ENCODE assay signal across 7 cellular contexts in the genomic region with DNA sequence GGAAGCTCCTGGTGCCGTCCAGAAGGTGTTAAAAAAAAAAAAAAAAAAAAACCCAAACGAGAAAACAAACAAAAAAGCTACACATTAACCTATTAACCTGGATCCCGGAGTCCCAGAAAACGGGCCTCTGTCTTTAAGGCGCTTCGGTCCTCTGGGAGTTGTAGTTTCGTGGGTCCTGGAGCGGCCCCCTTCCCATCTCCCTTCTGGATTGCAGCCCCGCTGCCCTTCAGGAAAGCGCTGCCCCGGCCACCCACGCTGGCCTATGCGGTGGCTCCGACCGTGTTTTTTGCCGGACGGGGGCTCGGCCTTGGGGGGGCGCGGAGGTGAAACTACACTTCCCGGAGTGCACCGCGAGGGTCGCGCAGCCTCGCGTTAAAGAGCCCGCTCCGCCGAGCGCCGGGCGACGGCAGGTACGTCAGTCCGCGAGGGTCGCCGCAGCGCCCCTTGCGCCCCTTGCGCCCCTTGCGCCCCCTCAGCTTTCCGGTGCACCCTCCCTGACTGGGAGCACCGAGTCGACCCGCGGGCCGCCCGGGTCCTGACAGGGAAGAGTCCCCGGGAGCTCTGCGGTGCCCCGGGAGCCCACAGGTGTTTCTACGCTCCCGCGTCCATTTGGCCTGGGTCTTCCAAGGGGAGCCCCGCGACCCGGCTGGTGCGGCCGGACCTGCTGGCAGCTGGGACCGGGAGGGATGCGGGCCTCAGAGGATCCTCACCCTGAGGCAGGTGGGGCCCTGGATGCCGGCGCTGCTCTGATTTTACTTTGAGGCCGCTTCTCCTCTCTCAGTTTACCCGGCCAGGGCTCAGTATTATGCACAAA. TPM values are rescaled to one million over a fixed set of nuclear protein-coding genes. Genes with fewer than 3 reads are reported as not detected.
DNase-seq lines count a peak whose midpoint lies in the region; ATAC-seq, FAIRE-seq and TF ChIP-seq lines count a peak whose summit lies in the region.

A gene (plus strand): TSS at position 375 of the 814 bp plus-strand sequence. CDS start 8,596 bp downstream, outside the sequence.

- peak; percentile 25; the same call in 1 of the 2 replicates for TF ChIP-seq CTCF in WERI-Rb-1 (IDR thresholded peaks at IDR 0.05; ENCODE audit: low read depth, low read length)
- no peak for TF ChIP-seq CTCF in bronchial epithelial cell (IDR thresholded peaks at IDR 0.05; ENCODE audit: insufficient read depth, low read length, severe bottlenecking)

- H3K36me3 ChIP-seq in WERI-Rb-1, result no peaks in the 10 kb centered on the region
- H3K36me3 ChIP-seq in bronchial epithelial cell (ENCODE audit: control insufficient read depth, insufficient read depth, low read length), result no peaks in the 10 kb centered on the region

- FAIRE-seq in bronchial epithelial cell (lab: Jason Lieb, UNC) (no peak), islet of Langerhans (lab: Jason Lieb, UNC) (peak; percentile 96)

- H3K4me3 ChIP-seq in WERI-Rb-1 (ENCODE audit: low read depth, low read length), result peak within 1 kb of the TSS; percentile 78
- H3K4me3 ChIP-seq in bronchial epithelial cell (ENCODE audit: low read depth, low read length), result peak within 1 kb of the TSS; percentile 89

- H3K27me3 ChIP-seq in WERI-Rb-1 (ENCODE audit: insufficient read depth, low read depth, severe bottlenecking), result no peaks in the 10 kb centered on the region
- no peaks in the 10 kb centered on the region for H3K27me3 ChIP-seq in bronchial epithelial cell (ENCODE audit: control insufficient read depth, insufficient read depth, low read length)

- H3K27ac ChIP-seq in WERI-Rb-1, result peak within 1 kb of the TSS; percentile 99

- DNase-seq in NCI-H1092 treated with DMSO at 0.1 percent for 48 hours (lab: John Stamatoyannopoulos, UW), result peak; percentile 84
- peak; percentile 84 for DNase-seq in WERI-Rb-1
- peak; percentile 49 for DNase-seq in bronchial epithelial cell (ENCODE audit: low read depth)
- peak; percentile 66 for DNase-seq in stimulated activated CD4-positive, alpha-beta T cell treated with anti-CD3 and anti-CD28 coated beads, Interleukin-12 subunit alpha, Interleukin-12 subunit beta, amount 100 ng/mL, for 4 hours

- ATAC-seq in GM18498 (IDR thresholded peaks at IDR 0.05; ENCODE audit: unreplicated experiment) (peak; percentile 92), HG02588 (IDR thresholded peaks at IDR 0.05; ENCODE audit: unreplicated experiment) (peak; percentile 89)

- H3K9me3 ChIP-seq in WERI-Rb-1 (ENCODE audit: severe bottlenecking), result no peaks in the 10 kb centered on the region

RNA-seq across cellular contexts. Expression of the gene that starts here (rescaled TPM):
- total RNA-seq in bronchial epithelial cell, result 13.2 and 16.1 TPM in 2 replicates

Comparison
In these comparisons a context has a peak if more than half of its experiments do, and no peak if none do; other contexts are left out.
1. Peak in every context shown above with its lines: DNase-seq, ATAC-seq, H3K4me3 ChIP-seq and H3K27ac ChIP-seq.